ENCODE assay signal across 27 cellular contexts in genomic region chr3:100389025-100389424, GRCh38.
"Had no signal": no experiment of that assay in that cellular context is flagged by ENCODE, and none has a peak within 500 bp of the region (broad histone marks: within the 10 kb centered on the region; RNA-seq: fewer than 3 reads in every experiment).

No MANE protein-coding gene starts in this region.

- H3K9ac ChIP-seq: neural progenitor cell, parathyroid adenoma had no signal

- DNase-seq: islet precursor cell; left ventricle myocardium inferior; mesendoderm; naive B cell; natural killer cell; nephron progenitor cell; occipital lobe; psoas muscle; stimulated activated CD4-positive, alpha-beta T cell treated with anti-CD3 and anti-CD28 coated beads, Interleukin-12 subunit alpha, Interleukin-12 subunit beta, amount 100 ng/mL, for 4 hours; stimulated activated CD4-positive, alpha-beta T cell treated with anti-CD3 and anti-CD28 coated beads, Interleukin-15, amount 100 ng/mL, for 24 hours; stimulated activated CD4-positive, alpha-beta T cell treated with anti-CD3 and anti-CD28 coated beads, Interleukin-2, amount 100 ng/mL, for 24 hours; stimulated activated CD4-positive, alpha-beta T cell treated with anti-CD3 and anti-CD28 coated beads, Interleukin-4, amount 100 ng/mL, for 1 hour; stimulated activated naive B cell treated with anti-CD40 and anti-IgM and Interleukin-4, amounts not matched to agents 10 μg/mL and 1 μg/mL and 100 μg/mL, for 72 hours; stimulated activated naive CD8-positive, alpha-beta T cell treated with anti-CD3 and anti-CD28 coated beads, Interleukin-15, Interleukin-2, amounts not matched to agents 100 U/mL and 50 U/mL, for 24 hours; stomach; testis; thyroid gland; transverse colon; upper lobe of left lung had no signal

- H3K27ac Mint-ChIP-seq: mesothelial cell of epicardium; natural killer cell; nephron progenitor cell; neural progenitor cell; stimulated activated naive B cell treated with anti-CD40 and anti-IgM and Interleukin-4, amounts not matched to agents 10 μg/mL and 1 μg/mL and 100 μg/mL, for 72 hours had no signal

- H3K4me2 ChIP-seq: neural progenitor cell had no signal

- H3K4me3 Mint-ChIP-seq: mesothelial cell of epicardium; natural killer cell; nephron progenitor cell; neural progenitor cell; stimulated activated naive B cell treated with anti-CD40 and anti-IgM and Interleukin-4, amounts not matched to agents 10 μg/mL and 1 μg/mL and 100 μg/mL, for 72 hours had no signal

- H3K4me3 ChIP-seq: left ventricle myocardium inferior, lung, neural progenitor cell, psoas muscle, skin epidermis, stomach, testis, thyroid gland, transverse colon, upper lobe of left lung, vagina had no signal

- ATAC-seq: natural killer cell; psoas muscle; sciatic nerve; stimulated activated naive B cell treated with anti-CD40 and anti-IgM and Interleukin-4, amounts not matched to agents 10 μg/mL and 1 μg/mL and 100 μg/mL, for 72 hours; stimulated activated naive CD8-positive, alpha-beta T cell treated with anti-CD3 and anti-CD28 coated beads, Interleukin-15, Interleukin-2, amounts not matched to agents 100 U/mL and 50 U/mL, for 24 hours had no signal

- H3K27me3 ChIP-seq: neural progenitor cell, neutrophil, stomach, testis, thyroid gland, transverse colon, upper lobe of left lung, vagina had no signal

- H3K9me3 ChIP-seq: neutrophil, testis, thyroid gland, upper lobe of left lung had no signal

- H3K4me1 Mint-ChIP-seq: nephron progenitor cell, neural progenitor cell had no signal

- H3K27ac ChIP-seq: left ventricle myocardium inferior, neural progenitor cell, neutrophil, parathyroid adenoma, psoas muscle, skin epidermis, stomach, testis, transverse colon, upper lobe of left lung, vagina had no signal

- H2AFZ ChIP-seq: neural progenitor cell, parathyroid adenoma had no signal

- H3K27me3 Mint-ChIP-seq: naive B cell; stimulated activated naive B cell treated with anti-CD40 and anti-IgM and Interleukin-4, amounts not matched to agents 10 μg/mL and 1 μg/mL and 100 μg/mL, for 72 hours had no signal

- H3K4me1 ChIP-seq: neural progenitor cell, testis, vagina had no signal
